In genomic region chr19:33296473-33297060, GRCh38 we compare ENCODE assay signal across 19 cellular contexts.
DNase-seq lines count a peak whose midpoint lies in the region; ATAC-seq lines count a peak whose summit lies in the region.
"Had no signal": no experiment of that assay in that cellular context is flagged by ENCODE, and none has a peak within 500 bp of the region (broad histone marks: within the 10 kb centered on the region; RNA-seq: fewer than 3 reads in every experiment).

No MANE protein-coding gene starts in this region.

- H3K27ac ChIP-seq in skin epidermis: peak overlapping the region in 17 of 21 experiments; percentile 65 to 91 (median 87)

- ATAC-seq in HG03469 (IDR thresholded peaks at IDR 0.05; ENCODE audit: unreplicated experiment) (no peak), HG03378 (IDR thresholded peaks at IDR 0.05; ENCODE audit: unreplicated experiment) (no peak)

- no peak overlapping the region for H3K4me3 ChIP-seq in skin epidermis

- DNase-seq in D341Med (ENCODE audit: low spot score) (peak; percentile 32), NCI-H1694 treated with DMSO at 0.1 percent for 48 hours (lab: John Stamatoyannopoulos, UW) (peak; percentile 66), iPS-NIHi11 (ENCODE audit: low spot score) (peak; percentile 4), nucleus accumbens (lab: John Stamatoyannopoulos, UW) (no peak)
- DNase-seq in activated CD4-positive, CD25-positive, alpha-beta regulatory T cell treated with anti-CD3 and anti-CD28 coated beads, Interleukin-2, amount 50 U/mL, for 72 hours: no peak
- DNase-seq: activated CD4-positive, alpha-beta T cell treated with anti-CD3 and anti-CD28 coated beads, Interleukin-2, amount 50 U/mL, for 48 hours; activated naive CD4-positive, alpha-beta T cell; activated T-cell treated with anti-CD3 and anti-CD28 coated beads for 4 hours; AML-193; anterior cingulate cortex; NCI-H187; NCI-H446; nephron progenitor cell; RPMI8226; stimulated activated CD4-positive, alpha-beta T cell treated with anti-CD3 and anti-CD28 coated beads, Interleukin-15, amount 100 ng/mL, for 24 hours; stimulated activated naive CD4-positive, alpha-beta T cell treated with Interleukin-2 at 50 U/mL for 16 hours had no signal

Comparison
In these comparisons a context has a peak if more than half of its experiments do, and no peak if none do; other contexts are left out.
1. DNase-seq: peak in D341Med (single experiment), NCI-H1694 treated with DMSO at 0.1 percent for 48 hours (single experiment) and iPS-NIHi11 (single experiment); none in activated CD4-positive, CD25-positive, alpha-beta regulatory T cell treated with anti-CD3 and anti-CD28 coated beads, Interleukin-2, amount 50 U/mL, for 72 hours (single experiment) and nucleus accumbens (0 of 56).